6 cellular contexts compared by ENCODE assay signal in the genomic region with DNA sequence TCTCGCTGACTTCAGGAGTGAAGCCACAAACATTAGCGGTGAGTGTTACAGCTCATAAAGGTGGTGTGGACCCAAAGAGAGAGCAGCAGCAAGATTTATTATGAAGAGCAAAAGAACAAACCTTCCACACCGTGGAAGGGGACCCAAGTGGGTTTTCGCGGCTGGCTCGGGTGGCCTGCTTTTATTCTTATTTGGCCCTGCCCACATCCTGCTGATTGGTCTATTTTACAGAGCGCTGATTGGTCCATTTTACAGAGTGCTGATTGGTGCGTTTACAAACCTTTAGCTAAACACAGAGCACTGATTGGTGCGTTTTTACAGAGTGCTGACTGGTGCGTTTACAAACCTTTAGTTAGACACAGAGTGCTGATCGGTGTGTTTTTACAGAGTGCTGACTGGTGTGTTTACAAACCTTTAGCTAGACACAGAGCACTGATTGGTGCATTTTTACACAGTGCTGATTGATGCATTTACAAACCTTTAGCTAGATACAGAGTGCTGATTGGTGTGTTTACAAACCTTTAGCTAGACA. TPM values are rescaled to one million over a fixed set of nuclear protein-coding genes. Genes with fewer than 3 reads are reported as not detected.
"Had no signal": no experiment of that assay in that cellular context is flagged by ENCODE, and none has a peak within 500 bp of the region (broad histone marks: within the 10 kb centered on the region; RNA-seq: fewer than 3 reads in every experiment).

No MANE protein-coding gene starts in this region.

RNA-seq across cellular contexts. Expression of gene KIF4B, which starts 37.5 kb away (rescaled TPM):
- total RNA-seq: OCI-LY7, PC-9, Right ventricle myocardium inferior, RPMI7951, SK-MEL-5, T-cell had no signal
